25 cellular contexts compared by ENCODE assay signal in the genomic region with DNA sequence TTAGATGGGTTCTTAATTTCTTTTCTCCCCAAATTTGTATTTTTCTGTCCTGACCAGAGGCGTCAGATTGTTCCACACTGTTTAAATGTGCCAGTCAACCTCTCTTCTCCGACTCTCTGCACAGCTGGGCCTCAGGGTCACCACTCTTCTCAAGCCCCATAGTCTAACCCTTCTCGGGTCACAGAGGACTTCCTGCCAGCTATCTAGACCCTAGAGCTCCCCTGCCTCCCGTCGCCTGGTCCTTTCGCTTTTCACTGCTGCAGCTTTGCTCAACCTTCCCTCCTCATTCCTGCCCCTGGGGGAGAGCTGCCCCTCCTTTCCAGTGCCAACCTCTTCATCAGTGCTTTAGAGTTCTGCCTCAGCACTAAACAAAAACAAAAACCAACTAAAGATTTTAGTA.
"Had no signal": no experiment of that assay in that cellular context is flagged by ENCODE, and none has a peak within 500 bp of the region (broad histone marks: within the 10 kb centered on the region; RNA-seq: fewer than 3 reads in every experiment).

No MANE protein-coding gene starts in this region.

- DNase-seq: activated CD4-positive, alpha-beta T cell treated with anti-CD3 and anti-CD28 coated beads, Interleukin-2, amount 50 U/mL, for 1 hour; activated CD8-positive, alpha-beta memory T cell treated with anti-CD3 and anti-CD28 coated beads, Interleukin-2, amount 10 ng/mL, durations not matched to agents 7 days and 5 days; activated CD8-positive, alpha-beta T cell treated with anti-CD3 and anti-CD28 coated beads, Interleukin-2, amount 10 ng/mL, durations not matched to agents 7 days and 5 days; activated effector memory CD4-positive, alpha-beta T cell treated with Interleukin-2 at 50 U/mL for 16 hours; activated naive CD4-positive, alpha-beta T cell treated with Interleukin-2 at 50 U/mL for 16 hours; activated naive CD8-positive, alpha-beta T cell treated with anti-CD3 and anti-CD28 coated beads, Interleukin-2, amount 10 ng/mL, durations not matched to agents 7 days and 5 days; caudate nucleus; cortex of kidney; effector memory CD8-positive, alpha-beta T cell; foreskin fibroblast; head of caudate nucleus; hippocampal formation; kidney glomerular epithelial cell; left lung; right cardiac atrium; stimulated activated CD4-positive, alpha-beta T cell treated with anti-CD3 and anti-CD28 coated beads, Interleukin-15, amount 100 ng/mL, for 24 hours; stimulated activated CD4-positive, alpha-beta T cell treated with anti-CD3 and anti-CD28 coated beads, Interleukin-2, amount 100 ng/mL, for 24 hours; stimulated activated naive B cell treated with anti-CD40 and anti-IgM and Interleukin-4, amounts not matched to agents 10 μg/mL and 1 μg/mL and 100 μg/mL, for 72 hours; stomach; SW 1271; T-helper 17 cell; thyroid gland had no signal

- H3K27ac Mint-ChIP-seq: activated CD8-positive, alpha-beta memory T cell treated with anti-CD3 and anti-CD28 coated beads, Interleukin-2, amount 10 ng/mL, durations not matched to agents 7 days and 5 days; activated CD8-positive, alpha-beta T cell treated with anti-CD3 and anti-CD28 coated beads, Interleukin-2, amount 10 ng/mL, durations not matched to agents 7 days and 5 days; activated naive CD8-positive, alpha-beta T cell treated with anti-CD3 and anti-CD28 coated beads, Interleukin-2, amount 10 ng/mL, durations not matched to agents 7 days and 5 days; effector memory CD8-positive, alpha-beta T cell; stimulated activated naive B cell treated with anti-CD40 and anti-IgM and Interleukin-4, amounts not matched to agents 10 μg/mL and 1 μg/mL and 100 μg/mL, for 72 hours; T-helper 17 cell had no signal

- H3K4me3 ChIP-seq: ascending aorta, left lung, lung, stomach, thyroid gland had no signal

- FAIRE-seq: endothelial cell of umbilical vein had no signal

- H3K4me1 ChIP-seq: ascending aorta, left lung, stomach, thyroid gland had no signal

- H3K36me3 ChIP-seq: thyroid gland had no signal

- H3K9me3 ChIP-seq: ascending aorta, left lung, stomach, thyroid gland had no signal

- H3K4me1 Mint-ChIP-seq: activated CD8-positive, alpha-beta memory T cell treated with anti-CD3 and anti-CD28 coated beads, Interleukin-2, amount 10 ng/mL, durations not matched to agents 7 days and 5 days; stimulated activated naive B cell treated with anti-CD40 and anti-IgM and Interleukin-4, amounts not matched to agents 10 μg/mL and 1 μg/mL and 100 μg/mL, for 72 hours had no signal

- H3K27ac ChIP-seq: ascending aorta, left lung, stomach, thyroid gland had no signal

- H3K4me3 Mint-ChIP-seq: activated CD8-positive, alpha-beta memory T cell treated with anti-CD3 and anti-CD28 coated beads, Interleukin-2, amount 10 ng/mL, durations not matched to agents 7 days and 5 days; activated CD8-positive, alpha-beta T cell treated with anti-CD3 and anti-CD28 coated beads, Interleukin-2, amount 10 ng/mL, durations not matched to agents 7 days and 5 days; activated naive CD8-positive, alpha-beta T cell treated with anti-CD3 and anti-CD28 coated beads, Interleukin-2, amount 10 ng/mL, durations not matched to agents 7 days and 5 days; effector memory CD8-positive, alpha-beta T cell; stimulated activated naive B cell treated with anti-CD40 and anti-IgM and Interleukin-4, amounts not matched to agents 10 μg/mL and 1 μg/mL and 100 μg/mL, for 72 hours; T-helper 17 cell had no signal

- H3K9me3 Mint-ChIP-seq: activated naive CD8-positive, alpha-beta T cell treated with anti-CD3 and anti-CD28 coated beads, Interleukin-2, amount 10 ng/mL, durations not matched to agents 7 days and 5 days; effector memory CD8-positive, alpha-beta T cell; stimulated activated naive B cell treated with anti-CD40 and anti-IgM and Interleukin-4, amounts not matched to agents 10 μg/mL and 1 μg/mL and 100 μg/mL, for 72 hours had no signal

- ATAC-seq: activated CD8-positive, alpha-beta memory T cell treated with anti-CD3 and anti-CD28 coated beads, Interleukin-2, amount 10 ng/mL, durations not matched to agents 7 days and 5 days; activated CD8-positive, alpha-beta T cell treated with anti-CD3 and anti-CD28 coated beads, Interleukin-2, amount 10 ng/mL, durations not matched to agents 7 days and 5 days; effector memory CD8-positive, alpha-beta T cell; left lung; stimulated activated naive B cell treated with anti-CD40 and anti-IgM and Interleukin-4, amounts not matched to agents 10 μg/mL and 1 μg/mL and 100 μg/mL, for 72 hours; T-helper 17 cell had no signal

- H3K27me3 Mint-ChIP-seq: activated CD8-positive, alpha-beta memory T cell treated with anti-CD3 and anti-CD28 coated beads, Interleukin-2, amount 10 ng/mL, durations not matched to agents 7 days and 5 days; activated naive CD8-positive, alpha-beta T cell treated with anti-CD3 and anti-CD28 coated beads, Interleukin-2, amount 10 ng/mL, durations not matched to agents 7 days and 5 days; effector memory CD8-positive, alpha-beta T cell; stimulated activated naive B cell treated with anti-CD40 and anti-IgM and Interleukin-4, amounts not matched to agents 10 μg/mL and 1 μg/mL and 100 μg/mL, for 72 hours; T-helper 17 cell had no signal

- H3K27me3 ChIP-seq: ascending aorta, left lung, stomach, thyroid gland had no signal
